ENCODE assay signal across 11 cellular contexts in the genomic region with DNA sequence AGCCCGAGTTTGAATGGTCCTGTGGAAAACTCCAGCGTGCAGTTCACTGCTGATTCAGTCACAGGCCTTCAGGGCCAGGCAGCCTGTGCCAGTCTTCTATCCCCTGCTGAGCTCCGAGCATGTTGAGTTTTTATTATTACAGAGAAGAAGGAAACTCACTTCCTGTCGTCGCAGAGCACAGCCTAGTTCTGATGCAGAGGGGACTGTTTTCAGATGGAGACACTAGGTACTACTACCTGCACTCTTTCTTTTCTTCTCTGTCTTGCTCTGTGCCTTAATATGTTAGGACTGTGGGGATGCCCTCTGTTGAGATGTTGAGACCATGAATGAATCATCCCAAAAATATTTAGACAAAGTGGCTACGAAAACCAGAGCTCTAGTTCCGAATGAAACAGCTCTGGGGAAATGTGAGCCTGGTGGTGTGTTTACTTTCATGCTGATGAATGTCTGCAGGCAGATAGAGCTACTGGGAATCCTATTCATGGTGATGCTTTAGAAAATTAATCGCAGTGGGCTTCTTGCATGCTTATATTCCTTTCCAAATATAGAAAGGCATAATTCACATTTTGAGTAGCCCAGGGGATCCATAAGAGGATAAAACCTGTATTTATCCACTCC. TPM values are rescaled to one million over a fixed set of nuclear protein-coding genes. Genes with fewer than 3 reads are reported as not detected.
DNase-seq lines count a peak whose midpoint lies in the region; ATAC-seq and TF ChIP-seq lines count a peak whose summit lies in the region.
"Had no signal": no experiment of that assay in that cellular context is flagged by ENCODE, and none has a peak within 500 bp of the region (broad histone marks: within the 10 kb centered on the region; RNA-seq: fewer than 3 reads in every experiment).

No MANE protein-coding gene starts in this region.

- H3K4me3 Mint-ChIP-seq in MCF 10A (ENCODE audit: unreplicated experiment), result no peak overlapping the region
- H3K4me3 Mint-ChIP-seq: activated naive CD8-positive, alpha-beta T cell treated with anti-CD3 and anti-CD28 coated beads, Interleukin-2, amount 50 U/mL, for 24 hours had no signal

- H3K36me3 Mint-ChIP-seq in MCF 10A (ENCODE audit: insufficient read depth, unreplicated experiment), result peaks cover 6% of the 10 kb centered on the region

- H3K36me3 ChIP-seq in breast epithelium, result no peaks in the 10 kb centered on the region
- no peaks in the 10 kb centered on the region for H3K36me3 ChIP-seq in SK-N-SH (replicated peaks in 1 of 2; ENCODE audit: control insufficient read depth in 1 of 2, insufficient read depth in 2 of 2, low read length in 1 of 2)

- H3K9me3 Mint-ChIP-seq in MCF 10A (ENCODE audit: unreplicated experiment), result no peaks in the 10 kb centered on the region
- H3K9me3 Mint-ChIP-seq: activated naive CD8-positive, alpha-beta T cell treated with anti-CD3 and anti-CD28 coated beads, Interleukin-2, amount 50 U/mL, for 24 hours; T-cell had no signal

- DNase-seq in MCF 10A (ENCODE audit: unreplicated experiment), result peak; percentile 43
- DNase-seq in breast epithelium (ENCODE audit: low spot score in 2 of 2), result no peak
- DNase-seq in SK-N-SH, result no peak
- peak; percentile 35 for DNase-seq in glomerular visceral epithelial cell (ENCODE audit: extremely low spot score)
- DNase-seq in left cardiac atrium, result no peak
- DNase-seq in central memory CD4-positive, alpha-beta T cell, result no peak
- no peak for DNase-seq in HuH-7.5 (ENCODE audit: low spot score)
- DNase-seq: activated naive CD8-positive, alpha-beta T cell treated with anti-CD3 and anti-CD28 coated beads, Interleukin-2, amount 50 U/mL, for 24 hours; T-cell had no signal

- no peak for TF ChIP-seq CTCF in MCF 10A (IDR thresholded peaks at IDR 0.05; ENCODE audit: unreplicated experiment)
- no peak for TF ChIP-seq CTCF in breast epithelium (IDR thresholded peaks at IDR 0.05)
- TF ChIP-seq CTCF in SK-N-SH (IDR thresholded peaks at IDR 0.05), result no peak

- ATAC-seq in GM18873 (IDR thresholded peaks at IDR 0.05; ENCODE audit: low FRiP score, unreplicated experiment), result no peak
- ATAC-seq in left cardiac atrium, result no peak
- ATAC-seq: activated naive CD8-positive, alpha-beta T cell treated with anti-CD3 and anti-CD28 coated beads, Interleukin-2, amount 50 U/mL, for 24 hours had no signal

- H3K4me3 ChIP-seq in breast epithelium, result no peak overlapping the region
- 0 out of 4 replicates have a peak overlapping the region, but pooled peaks of 1 of the 2 experiments have one; percentile 4 for H3K4me3 ChIP-seq in SK-N-SH (ENCODE audit: low read depth in 2 of 2, low read length in 1 of 2)

- BruUV-seq in MCF 10A (replicated peaks; lab: Mats Ljungman, UMichigan), result no TSS peak

- no peak for TF ChIP-seq POLR2A in breast epithelium (IDR thresholded peaks at IDR 0.05)

- TF ChIP-seq RAD21 in SK-N-SH (IDR thresholded peaks at IDR 0.05; ENCODE audit: low read length), result no peak

- H3K9me2 ChIP-seq in SK-N-SH, result no peaks in the 10 kb centered on the region

- H3K27me3 ChIP-seq in breast epithelium (no peaks in the 10 kb centered on the region), SK-N-SH (ENCODE audit: insufficient read depth) (no peaks in the 10 kb centered on the region)

- peak in 1 of 2 experiments; percentile 54; a peak in 1 of 4 replicates for TF ChIP-seq EP300 in SK-N-SH (IDR thresholded peaks at IDR 0.05; ENCODE audit: borderline replicate concordance in 1 of 2, low read depth in 1 of 2, low read length in 1 of 2)

- no peak overlapping the region for H3K9ac ChIP-seq in SK-N-SH

- H4K20me1 ChIP-seq in SK-N-SH (ENCODE audit: insufficient read depth), result 0 out of 2 replicates have a peak, but pooled peaks cover 4% of the 10 kb centered on the region

- no peaks in the 10 kb centered on the region; the same call in 1 of the 2 replicates for H3K79me2 ChIP-seq in SK-N-SH (ENCODE audit: insufficient read depth)

- peak overlapping the region; percentile 27 for H3K4me2 ChIP-seq in SK-N-SH

- H3K27ac ChIP-seq in breast epithelium (no peak overlapping the region), SK-N-SH (ENCODE audit: low read depth in 2 of 2, low read length in 1 of 2) (peak overlapping the region in 1 of 2 experiments; percentile 47; a peak in 3 of 4 replicates)

- CTCF ChIA-PET in MCF 10A (lab: Yijun Ruan, JAX), result interaction anchor here (1.1 to 1.4 kb wide), 2 partner anchors 18 to 90 kb away, joined by 3 read pairs; no protein-coding TSS in a partner anchor
- CTCF ChIA-PET in SK-N-SH (lab: Yijun Ruan, JAX), result interaction anchor here (0.9 to 1.8 kb wide), 5 partner anchors 23 to 394 kb away, joined by 3 to 5 read pairs (median 3); partner anchors contain the start of gene CASP7

- H3K9me3 ChIP-seq in breast epithelium (no peaks in the 10 kb centered on the region), SK-N-SH (no peaks in the 10 kb centered on the region)

- 39% methylated on average over 8 of the region's 8 CpGs for WGBS in SK-N-SH (ENCODE audit: low lambda C conversion rate)

- POLR2A ChIA-PET in MCF 10A (lab: Yijun Ruan, JAX), result interaction anchor here (0.5 kb wide), 1 partner anchor 523 kb away, joined by 3 read pairs; no protein-coding TSS in a partner anchor
- POLR2A ChIA-PET in SK-N-SH (lab: Yijun Ruan, JAX), result interaction anchor here (0.6 kb wide), 1 partner anchor 535 kb away, joined by 4 read pairs; no protein-coding TSS in a partner anchor

- intact Hi-C loops in MCF 10A (cut with micrococcal nuclease), result loop anchor here (5.0 kb wide), 1 partner anchor 148 kb away; no protein-coding TSS in a partner anchor
- intact Hi-C loops in breast epithelium (cut with DNase I; ENCODE audit: low total_unique reads), result no loop called here
- intact Hi-C loops in left cardiac atrium (cut with DNase I), result loop anchor here (5.0 to 10.0 kb wide), 3 partner anchors 63 to 403 kb away; no protein-coding TSS in a partner anchor

- peaks cover 0 to 13% of the 10 kb centered on the region in 2 donors for H3K4me1 ChIP-seq in breast epithelium
- H3K4me1 ChIP-seq in SK-N-SH (ENCODE audit: control insufficient read depth in 1 of 2, insufficient read depth in 2 of 2, low read depth in 1 of 2, low read length in 1 of 2), result peaks cover 6 to 39% of the 10 kb centered on the region in 2 experiments; a peak in 3 of 4 replicates

- no peaks in the 10 kb centered on the region for H3F3A ChIP-seq in SK-N-SH (replicated peaks; ENCODE audit: insufficient read depth)

- no peak overlapping the region for H3K27ac Mint-ChIP-seq in MCF 10A (ENCODE audit: low read depth, unreplicated experiment)
- H3K27ac Mint-ChIP-seq: activated naive CD8-positive, alpha-beta T cell treated with anti-CD3 and anti-CD28 coated beads, Interleukin-2, amount 50 U/mL, for 24 hours had no signal

- H3K4me1 Mint-ChIP-seq in MCF 10A (ENCODE audit: insufficient read depth, unreplicated experiment), result no peaks in the 10 kb centered on the region

- H2AFZ ChIP-seq in SK-N-SH (ENCODE audit: low read depth), result no peak overlapping the region

- H3K27me3 Mint-ChIP-seq in MCF 10A (ENCODE audit: insufficient read depth, unreplicated experiment), result no peaks in the 10 kb centered on the region
- H3K27me3 Mint-ChIP-seq: activated naive CD8-positive, alpha-beta T cell treated with anti-CD3 and anti-CD28 coated beads, Interleukin-2, amount 50 U/mL, for 24 hours; T-cell had no signal

TF ChIP-seq in SK-N-SH, 30 proteins besides CTCF, POLR2A, EP300 and RAD21 (continues in another document):
- TF ChIP-seq FOXM1 (IDR thresholded peaks at IDR 0.05; ENCODE audit: low read depth) (no peak), ELF1 (IDR thresholded peaks at IDR 0.05) (no peak), MXI1 (IDR thresholded peaks at IDR 0.05; ENCODE audit: low read depth, low read length) (no peak), RXRA (IDR thresholded peaks at IDR 0.05; ENCODE audit: borderline replicate concordance, low read depth) (no peak), GABPA (IDR thresholded peaks at IDR 0.05; ENCODE audit: low read depth) (no peak), NFIC (IDR thresholded peaks at IDR 0.05; ENCODE audit: borderline replicate concordance) (peak; percentile 15; the same call in 1 of the 2 replicates), RCOR1 (IDR thresholded peaks at IDR 0.05; ENCODE audit: low read length) (no peak), FOSL2 (IDR thresholded peaks at IDR 0.05; ENCODE audit: borderline replicate concordance, low read depth) (peak; percentile 68; the same call in 1 of the 2 replicates), YY1 (IDR thresholded peaks at IDR 0.05; ENCODE audit: low read depth) (no peak), TEAD4 (IDR thresholded peaks at IDR 0.05; ENCODE audit: borderline replicate concordance, insufficient read depth) (no peak), TAF1 (IDR thresholded peaks at IDR 0.05; ENCODE audit: borderline replicate concordance, low read depth, low read length) (no peak), SMC3 (IDR thresholded peaks at IDR 0.05; ENCODE audit: low read depth, low read length) (no peak), EZH2phosphoT487 (IDR thresholded peaks at IDR 0.05; ENCODE audit: borderline replicate concordance, low read depth) (no peak), USF1 (IDR thresholded peaks at IDR 0.05; ENCODE audit: borderline replicate concordance, low read depth) (no peak), SIN3A (IDR thresholded peaks at IDR 0.05; ENCODE audit: borderline replicate concordance, low read depth, low read length) (no peak)

RNA-seq across cellular contexts. Expression of gene CASP7, which starts 29.6 kb away (rescaled TPM):
- 7.4 and 13.7 TPM in 2 replicates for total RNA-seq in MCF 10A (2022)
- total RNA-seq in breast epithelium, result 10 to 100 TPM; 19.0 to 27.2 (median 24.3) TPM
- 13.6 and 15.1 TPM in 2 replicates for polyA plus RNA-seq in SK-N-SH (2012; rRNA removed)
- polyA plus RNA-seq in SK-N-SH (2012; cell fraction: cytosol; rRNA removed), result 14.2 and 16.5 TPM in 2 replicates
- 6.6 and 10.8 TPM in 2 replicates for polyA plus RNA-seq in SK-N-SH (2012; cell fraction: nucleus; rRNA removed)
- total RNA-seq in left cardiac atrium, result 10 to 100 TPM; 14.3 to 18.3 TPM

RNA-seq across cellular contexts. Expression of gene PLEKHS1, which starts 42.2 kb away (rescaled TPM):
- total RNA-seq in MCF 10A (2022) (not detected in 2 replicates), breast epithelium (10 to 100 TPM in 2 of 3 donors, not detected in 1; 23.6 to 30.0 TPM), left cardiac atrium (not detected)
- not detected in 2 replicates for polyA plus RNA-seq in SK-N-SH (2012; rRNA removed)
- polyA plus RNA-seq in SK-N-SH (2012; cell fraction: cytosol; rRNA removed), result not detected in 2 replicates
- 0.07 TPM in 1 of 2 replicates, not detected in the other for polyA plus RNA-seq in SK-N-SH (2012; cell fraction: nucleus; rRNA removed)
- total RNA-seq: T-cell had no signal
- polyA plus RNA-seq: liver had no signal

RNA-seq across cellular contexts. Expression of gene NRAP, which starts 45.5 kb away (rescaled TPM):
- not detected in 2 replicates for total RNA-seq in MCF 10A (2022)
- total RNA-seq in breast epithelium, result not detected
- polyA plus RNA-seq in SK-N-SH (2012; rRNA removed), result not detected in 2 replicates
- under 0.01 TPM in 1 of 2 replicates, not detected in the other for polyA plus RNA-seq in SK-N-SH (2012; cell fraction: cytosol; rRNA removed)
- not detected in 2 replicates for polyA plus RNA-seq in SK-N-SH (2012; cell fraction: nucleus; rRNA removed)
- total RNA-seq in left cardiac atrium, result 100 to 1,000 TPM; 290 to 327 TPM
- total RNA-seq: T-cell had no signal

Comparison
In these comparisons a context has a peak if more than half of its experiments do, and no peak if none do; other contexts are left out.
1. DNase-seq: peak in MCF 10A (single experiment) and glomerular visceral epithelial cell (single experiment); none in breast epithelium (0 of 2), SK-N-SH (single experiment), left cardiac atrium (single experiment), central memory CD4-positive, alpha-beta T cell (single experiment) and HuH-7.5 (single experiment).
2. RNA of gene NRAP, which starts 45.5 kb away (total RNA-seq): 290 to 327 TPM in left cardiac atrium; not detected in MCF 10A and not detected in breast epithelium; every median in the first group is over 100 times any median in the second.